Comparison of ENCODE assay signal across 18 cellular contexts in the genomic region with DNA sequence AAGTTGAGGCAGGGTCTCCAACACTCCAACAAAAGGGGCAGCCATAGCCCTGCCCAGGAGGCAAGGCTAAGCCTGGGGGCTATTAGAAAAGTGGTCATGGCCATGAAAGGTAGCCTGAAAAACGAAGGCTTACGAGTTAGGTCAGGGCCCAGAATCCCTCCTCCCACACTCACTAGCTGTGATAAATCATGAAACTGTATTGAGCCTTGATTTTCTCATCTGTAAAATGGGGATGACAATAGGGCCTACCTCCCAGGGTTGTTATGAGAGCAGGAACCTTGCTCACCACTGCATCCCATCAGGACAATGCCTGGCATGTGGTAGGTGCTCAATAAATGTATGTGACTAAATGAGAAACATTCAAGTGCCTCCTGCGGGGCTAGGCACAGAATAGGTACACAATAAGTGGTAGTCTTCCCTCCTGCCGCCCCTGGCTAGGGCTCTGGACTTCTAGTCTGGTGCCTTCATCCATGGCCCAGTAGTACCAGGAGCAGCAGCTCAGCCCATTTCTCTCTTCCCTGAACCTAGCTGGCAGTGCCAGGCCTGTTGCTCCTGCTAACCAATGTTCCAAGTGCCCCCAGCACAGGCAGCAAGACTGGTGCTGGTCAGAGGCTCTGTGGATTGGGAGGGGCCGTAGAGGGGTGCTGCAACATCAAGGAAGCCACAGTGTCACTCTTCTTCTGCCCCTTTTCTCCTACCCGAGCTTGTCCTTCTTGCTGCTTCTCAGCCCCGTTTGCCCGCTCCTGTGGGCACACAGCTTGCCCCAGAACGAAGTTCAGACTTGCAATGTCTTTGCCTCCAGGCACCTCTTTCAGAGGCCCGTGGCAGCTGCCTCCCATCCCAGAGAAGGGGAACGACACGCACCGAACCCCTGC. TPM values are rescaled to one million over a fixed set of nuclear protein-coding genes. Genes with fewer than 3 reads are reported as not detected.
DNase-seq lines count a peak whose midpoint lies in the region; ATAC-seq and TF ChIP-seq lines count a peak whose summit lies in the region.
"Had no signal": no experiment of that assay in that cellular context is flagged by ENCODE, and none has a peak within 500 bp of the region (broad histone marks: within the 10 kb centered on the region; RNA-seq: fewer than 3 reads in every experiment).

No MANE protein-coding gene starts in this region.

- no peak overlapping the region for H3K27ac Mint-ChIP-seq in activated T-helper 2 cell treated with anti-CD3 and anti-CD28 coated beads, Interferon-gamma antibody, Interleukin-2, Interleukin-4, amounts not matched to agents 10 μg/mL and 5 μg/mL and 100 μg/mL, durations not matched to agents 14 hours and 24 hours and 36 hours

- peak overlapping the region; percentile 4; the same call in 1 of the 2 replicates for H3K27ac ChIP-seq in BLaER1
- H3K27ac ChIP-seq in Peyer's patch: peak overlapping the region in 3 of 4 donors; percentile 21 to 42 (median 40)
- peak overlapping the region; percentile 49 for H3K27ac ChIP-seq in epithelial cell of prostate
- H3K27ac ChIP-seq: HL-60, PC-9 had no signal

- intact Hi-C loops in posterior vena cava (cut with DNase I): no loop called here
- intact Hi-C loops in activated T-helper 2 cell treated with anti-CD3 and anti-CD28 coated beads, Interferon-gamma antibody, Interleukin-2, Interleukin-4, amounts not matched to agents 10 μg/mL and 5 μg/mL and 100 μg/mL, durations not matched to agents 14 hours and 24 hours and 36 hours (cut with micrococcal nuclease): loop anchor here (5.0 to 10.0 kb wide), 2 partner anchors 55 to 357 kb away; a partner anchor contains a TSS

- no peak for TF ChIP-seq CTCF in Peyer's patch (IDR thresholded peaks at IDR 0.05)

- no peaks in the 10 kb centered on the region for H3K27me3 Mint-ChIP-seq in activated T-helper 2 cell treated with anti-CD3 and anti-CD28 coated beads, Interferon-gamma antibody, Interleukin-2, Interleukin-4, amounts not matched to agents 10 μg/mL and 5 μg/mL and 100 μg/mL, durations not matched to agents 14 hours and 24 hours and 36 hours (ENCODE audit: low read depth)

- DNase-seq in Peyer's patch (no peak), epithelial cell of prostate (ENCODE audit: low read depth, low spot score) (no peak), posterior vena cava (ENCODE audit: low spot score) (peak; percentile 51), NCI-H526 treated with DMSO at 0.1 percent for 48 hours (lab: John Stamatoyannopoulos, UW) (no peak)
- DNase-seq in activated CD4-positive, alpha-beta T cell treated with anti-CD3 and anti-CD28 coated beads for 1 hour: no peak
- no peak for DNase-seq in activated T-helper 2 cell treated with anti-CD3 and anti-CD28 coated beads, Interferon-gamma antibody, Interleukin-2, Interleukin-4, amounts not matched to agents 10 μg/mL and 5 μg/mL and 100 μg/mL, durations not matched to agents 14 hours and 24 hours and 36 hours (ENCODE audit: low spot score)
- DNase-seq: COR-L47, GF-D8, H9, NCI-H1436 treated with DMSO at 0.1 percent for 48 hours, NCI-H2081, NCI-H82, PC-9 had no signal

- TF ChIP-seq POLR2A in Peyer's patch (IDR thresholded peaks at IDR 0.05): no peak

- no peaks in the 10 kb centered on the region for H3K36me3 Mint-ChIP-seq in activated T-helper 2 cell treated with anti-CD3 and anti-CD28 coated beads, Interferon-gamma antibody, Interleukin-2, Interleukin-4, amounts not matched to agents 10 μg/mL and 5 μg/mL and 100 μg/mL, durations not matched to agents 14 hours and 24 hours and 36 hours (ENCODE audit: low read depth)
- H3K36me3 Mint-ChIP-seq: CD14-positive monocyte had no signal

- peak overlapping the region; percentile 72 for H3K4me2 ChIP-seq in BLaER1
- H3K4me2 ChIP-seq: PC-9 had no signal

- H3K27me3 ChIP-seq in BLaER1: no peaks in the 10 kb centered on the region
- no peaks in the 10 kb centered on the region for H3K27me3 ChIP-seq in Peyer's patch

- H4K20me1 ChIP-seq in BLaER1: no peaks in the 10 kb centered on the region

- H3K4me1 Mint-ChIP-seq in activated T-helper 2 cell treated with anti-CD3 and anti-CD28 coated beads, Interferon-gamma antibody, Interleukin-2, Interleukin-4, amounts not matched to agents 10 μg/mL and 5 μg/mL and 100 μg/mL, durations not matched to agents 14 hours and 24 hours and 36 hours (ENCODE audit: low read depth): peaks cover 11% of the 10 kb centered on the region

- no peaks in the 10 kb centered on the region for H3K9me3 Mint-ChIP-seq in activated T-helper 2 cell treated with anti-CD3 and anti-CD28 coated beads, Interferon-gamma antibody, Interleukin-2, Interleukin-4, amounts not matched to agents 10 μg/mL and 5 μg/mL and 100 μg/mL, durations not matched to agents 14 hours and 24 hours and 36 hours
- H3K9me3 Mint-ChIP-seq: CD14-positive monocyte, H9 had no signal

- H3K4me3 Mint-ChIP-seq in activated T-helper 2 cell treated with anti-CD3 and anti-CD28 coated beads, Interferon-gamma antibody, Interleukin-2, Interleukin-4, amounts not matched to agents 10 μg/mL and 5 μg/mL and 100 μg/mL, durations not matched to agents 14 hours and 24 hours and 36 hours (ENCODE audit: low read depth): no peak overlapping the region
- H3K4me3 Mint-ChIP-seq: CD14-positive monocyte, H9 had no signal

- H3K4me1 ChIP-seq in BLaER1 (peaks cover 66% of the 10 kb centered on the region), Peyer's patch (peaks cover 0 to 25% (median 3%) of the 10 kb centered on the region in 4 donors)

- no peak for ATAC-seq in GM19463 (IDR thresholded peaks at IDR 0.05; ENCODE audit: unreplicated experiment)

- H3K9me3 ChIP-seq in BLaER1 (no peaks in the 10 kb centered on the region), Peyer's patch (no peaks in the 10 kb centered on the region)
- H3K9me3 ChIP-seq: A549 had no signal

- H3K9ac ChIP-seq in BLaER1: no peak overlapping the region

- H3K36me3 ChIP-seq in BLaER1 (no peaks in the 10 kb centered on the region), Peyer's patch (no peaks in the 10 kb centered on the region)

- H3K4me3 ChIP-seq in BLaER1 (no peak overlapping the region), Peyer's patch (no peak overlapping the region)
- H3K4me3 ChIP-seq: A549, PC-9 had no signal

RNA-seq across cellular contexts. Expression of a gene that starts 7.8 kb away (rescaled TPM):
- total RNA-seq in Peyer's patch: 10 to 100 TPM in 2 of 4 donors, 1 to 10 TPM in 2; 7.3 to 28.1 (median 10.8) TPM
- total RNA-seq in posterior vena cava: 10 to 100 TPM in 1 of 2 donors, 1 to 10 TPM in 1; 7.7 to 11.2 TPM
- total RNA-seq in activated T-helper 2 cell treated with anti-CD3 and anti-CD28 coated beads, Interferon-gamma antibody, Interleukin-2, Interleukin-4, amounts not matched to agents 10 μg/mL and 5 μg/mL and 100 μg/mL, durations not matched to agents 14 hours and 24 hours and 36 hours: 0.34 and 0.39 TPM in 2 replicates

RNA-seq across cellular contexts. Expression of a gene that starts 24.5 kb away (rescaled TPM):
- total RNA-seq in Peyer's patch (10 to 100 TPM in 1 of 4 donors, 1 to 10 TPM in 3; 4.2 to 12.7 (median 6.7) TPM), posterior vena cava (10 to 100 TPM in 1 of 2 donors, 1 to 10 TPM in 1; 9.6 to 17.0 TPM)
- 10.8 and 12.0 TPM in 2 replicates for total RNA-seq in activated T-helper 2 cell treated with anti-CD3 and anti-CD28 coated beads, Interferon-gamma antibody, Interleukin-2, Interleukin-4, amounts not matched to agents 10 μg/mL and 5 μg/mL and 100 μg/mL, durations not matched to agents 14 hours and 24 hours and 36 hours

RNA-seq across cellular contexts. Expression of a gene that starts 55.1 kb away (rescaled TPM):
- total RNA-seq in Peyer's patch (10 to 100 TPM; 32.3 to 38.6 (median 34.7) TPM), posterior vena cava (10 to 100 TPM; 22.3 to 29.5 TPM)
- total RNA-seq in activated T-helper 2 cell treated with anti-CD3 and anti-CD28 coated beads, Interferon-gamma antibody, Interleukin-2, Interleukin-4, amounts not matched to agents 10 μg/mL and 5 μg/mL and 100 μg/mL, durations not matched to agents 14 hours and 24 hours and 36 hours: 46.4 and 50.4 TPM in 2 replicates
